Comparison of ENCODE assay signal across 1 cellular context in genomic region chr2:172596776-172597175, GRCh38.
TF ChIP-seq lines count a peak whose summit lies in the region.

No MANE protein-coding gene starts in this region.

TF ChIP-seq in HepG2, 621 proteins besides CTCF, POLR2A, EP300 and RAD21 (continued from another document):
- TF ChIP-seq GRHL1 (CRISPR knock-in tag; conservative IDR thresholded peaks at IDR 0.05), result no peak
TF ChIP-seq in HepG2: peak in this region for 2.
